In the genomic region with DNA sequence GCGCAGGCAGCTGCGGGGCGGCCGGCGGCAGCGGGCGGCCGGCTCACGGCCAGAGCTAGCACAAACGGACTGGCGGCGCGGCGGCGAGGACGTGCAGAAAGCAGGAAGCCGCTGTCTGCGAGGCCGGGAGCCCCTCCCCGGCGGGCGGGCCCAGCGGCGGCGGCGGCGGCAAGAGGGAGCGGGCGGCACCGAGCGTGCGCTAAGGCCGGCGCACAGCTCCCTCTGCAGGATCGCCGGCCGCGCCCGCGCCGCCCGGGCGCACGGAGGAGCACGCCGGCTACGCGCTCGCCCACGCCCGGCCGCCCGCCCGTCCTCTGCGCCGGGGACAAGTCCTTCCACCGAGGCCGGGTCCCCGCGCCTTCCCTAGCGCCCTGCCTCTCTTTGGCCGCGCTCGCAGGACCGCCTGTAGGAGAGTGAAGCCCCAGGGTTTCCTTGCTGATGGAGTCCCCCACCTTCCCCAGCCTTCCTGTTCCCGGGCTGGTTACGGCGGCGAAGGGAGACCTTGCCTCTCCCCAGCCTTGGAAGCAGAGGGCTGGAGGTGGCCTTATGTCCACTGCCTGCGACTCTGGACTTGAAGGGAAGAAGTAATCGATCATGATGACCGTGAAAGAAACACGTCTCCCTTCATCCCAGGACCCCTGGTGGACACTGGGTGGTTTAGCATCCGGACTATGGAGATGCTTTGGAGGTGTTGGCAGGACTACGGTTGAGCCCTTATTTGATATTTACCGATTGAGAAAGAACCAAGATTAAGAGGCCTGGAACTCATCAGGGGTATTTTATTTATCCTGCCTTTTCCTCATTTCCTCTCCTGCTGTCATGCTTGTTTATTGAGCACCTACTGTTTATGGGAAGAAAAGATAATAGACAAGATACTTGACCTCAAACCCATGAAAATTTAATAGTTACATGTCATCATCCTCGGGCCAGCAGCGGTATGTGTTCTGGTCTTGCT, we compare ENCODE assay signal across 8 cellular contexts. TPM values are rescaled to one million over a fixed set of nuclear protein-coding genes. Genes with fewer than 3 reads are reported as not detected.
DNase-seq lines count a peak whose midpoint lies in the region; ATAC-seq and TF ChIP-seq lines count a peak whose summit lies in the region.

A gene (minus strand): TSS at position 102 of the 955 bp plus-strand sequence. CDS start 191 bp downstream, outside the sequence.

- POLR2A ChIA-PET in BJ (lab: Charles Lee), result interaction anchor here (0.6 kb wide), 1 partner anchor 10 kb away, joined by 3 read pairs; no protein-coding TSS in a partner anchor

- intact Hi-C loops in left colon (cut with DNase I, micrococcal nuclease), result no loop called here

- ATAC-seq in GM19043 (IDR thresholded peaks at IDR 0.05; ENCODE audit: low read depth, unreplicated experiment) (peak; percentile 94), HG03354 (IDR thresholded peaks at IDR 0.05; ENCODE audit: poor library complexity, severe bottlenecking, unreplicated experiment) (peak; percentile 95), left colon (peak; percentile 90)

- TF ChIP-seq CTCF in BJ (IDR thresholded peaks at IDR 0.05; ENCODE audit: insufficient read depth, low read depth, low read length), result peak; percentile 83

- DNase-seq in BJ (ENCODE audit: low read depth) (no peak), NCI-H446 treated with DMSO at 0.1 percent for 48 hours (lab: John Stamatoyannopoulos, UW) (peak; percentile 57), left colon (peak; percentile 84 to 88)
- peak; percentile 79 to 80 for DNase-seq in activated CD4-positive, alpha-beta T cell treated with anti-CD3 and anti-CD28 coated beads for 4 hours
- DNase-seq in stimulated activated CD4-positive, alpha-beta T cell treated with anti-CD3 and anti-CD28 coated beads, Interleukin-1b, Interleukin-23, amount 100 ng/mL, for 4 hours (ENCODE audit: low read depth in 2 of 2), result peak; percentile 70 to 84

- CTCF ChIA-PET in BJ (lab: Yijun Ruan, JAX), result interaction anchor here (0.6 to 2.7 kb wide), 27 partner anchors 11 to 336 kb away, joined by 3 to 24 read pairs (median 3); no protein-coding TSS in a partner anchor

- no peaks in the 10 kb centered on the region for H3K36me3 ChIP-seq in BJ (ENCODE audit: control insufficient read depth, insufficient read depth, low read length)

- peak within 1 kb of the TSS; percentile 66 for H3K27ac ChIP-seq in cingulate gyrus (ENCODE audit: low read depth, low read length)

- H3K27me3 ChIP-seq in BJ (ENCODE audit: control insufficient read depth, insufficient read depth, low read length), result no peaks in the 10 kb centered on the region

- peak within 1 kb of the TSS; percentile 85 for H3K4me3 ChIP-seq in BJ (ENCODE audit: low read depth, low read length)

RNA-seq across cellular contexts. Expression of the gene that starts here (rescaled TPM):
- polyA plus RNA-seq in BJ (2011; rRNA removed), result 10.8 and 12.0 TPM in 2 replicates
- polyA minus RNA-seq in BJ (2011; rRNA and poly(A)+ RNA removed), result 16.9 and 26.4 TPM in 2 replicates
- 10 to 100 TPM; 73.2 to 80.1 TPM for total RNA-seq in left colon
